Comparison of ENCODE assay signal across 23 cellular contexts in genomic region chr13:111359237-111359915, GRCh38. TPM values are rescaled to one million over a fixed set of nuclear protein-coding genes. Genes with fewer than 3 reads are reported as not detected.
DNase-seq lines count a peak whose midpoint lies in the region; TF ChIP-seq lines count a peak whose summit lies in the region.
"Had no signal": no experiment of that assay in that cellular context is flagged by ENCODE, and none has a peak within 500 bp of the region (broad histone marks: within the 10 kb centered on the region; RNA-seq: fewer than 3 reads in every experiment).

No MANE protein-coding gene starts in this region.

- H3K27ac ChIP-seq in WERI-Rb-1, result no peak overlapping the region
- no peak overlapping the region for H3K27ac ChIP-seq in uterus
- H3K27ac ChIP-seq: ascending aorta, colonic mucosa, thyroid gland had no signal

- H3K27me3 Mint-ChIP-seq in osteocyte (ENCODE audit: unreplicated experiment), result peaks cover 49% of the 10 kb centered on the region

- DNase-seq in ELF-1 (ENCODE audit: low read depth, low spot score), result peak; percentile 49
- DNase-seq in M059J (ENCODE audit: low read depth), result peak; percentile 15
- peak; percentile 10 for DNase-seq in fibroblast of peridontal ligament (ENCODE audit: extremely low read depth)
- peak; percentile 62 for DNase-seq in osteocyte (ENCODE audit: extremely low spot score, unreplicated experiment)
- no peak for DNase-seq in WERI-Rb-1
- no peak for DNase-seq in uterus
- DNase-seq in NCI-H82 treated with DMSO at 0.1 percent for 48 hours (lab: John Stamatoyannopoulos, UW; ENCODE audit: unreplicated experiment), result no peak
- no peak for DNase-seq in NCI-H1694 (lab: John Stamatoyannopoulos, UW)
- DNase-seq: activated CD4-positive, alpha-beta T cell treated with anti-CD3 and anti-CD28 coated beads for 1 hour; activated naive CD4-positive, alpha-beta T cell treated with Interleukin-2 at 50 U/mL for 16 hours; colonic mucosa; GOT3; mammary epithelial cell; naive thymus-derived CD4-positive, alpha-beta T cell; NCI-H1930; NCI-H524 treated with DMSO at 0.1 percent for 48 hours; posterior cingulate gyrus; SHP77 treated with DMSO at 0.1 percent for 48 hours; small intestine; thyroid gland had no signal

- no peak for TF ChIP-seq POLR2A in uterus (IDR thresholded peaks at IDR 0.05)

- H3K4me1 ChIP-seq in uterus, result no peaks in the 10 kb centered on the region
- H3K4me1 ChIP-seq: ascending aorta, colonic mucosa, thyroid gland had no signal

- no peak overlapping the region for H3K27ac Mint-ChIP-seq in osteocyte (ENCODE audit: unreplicated experiment)
- H3K27ac Mint-ChIP-seq: B cell; naive thymus-derived CD4-positive, alpha-beta T cell had no signal

- H3K9me3 Mint-ChIP-seq in osteocyte (ENCODE audit: unreplicated experiment), result no peaks in the 10 kb centered on the region
- H3K9me3 Mint-ChIP-seq: naive thymus-derived CD4-positive, alpha-beta T cell had no signal

- intact Hi-C loops in uterus (cut with DNase I; ENCODE audit: low total_unique reads), result no loop called here

- H3K27me3 ChIP-seq in WERI-Rb-1 (ENCODE audit: insufficient read depth, low read depth, severe bottlenecking) (peaks cover 97% of the 10 kb centered on the region), uterus (no peaks in the 10 kb centered on the region)
- H3K27me3 ChIP-seq: ascending aorta, colonic mucosa, thyroid gland had no signal

- H3K36me3 ChIP-seq in WERI-Rb-1, result no peaks in the 10 kb centered on the region
- no peaks in the 10 kb centered on the region for H3K36me3 ChIP-seq in uterus
- H3K36me3 ChIP-seq: ascending aorta, colonic mucosa, thyroid gland had no signal

- no peaks in the 10 kb centered on the region for H3K4me1 Mint-ChIP-seq in osteocyte (ENCODE audit: unreplicated experiment)
- H3K4me1 Mint-ChIP-seq: B cell had no signal

- peaks cover 5% of the 10 kb centered on the region for H3K36me3 Mint-ChIP-seq in osteocyte (ENCODE audit: unreplicated experiment)
- H3K36me3 Mint-ChIP-seq: naive thymus-derived CD4-positive, alpha-beta T cell had no signal

- no peak overlapping the region for H3K4me3 ChIP-seq in WERI-Rb-1 (ENCODE audit: low read depth, low read length)
- H3K4me3 ChIP-seq in uterus, result no peak overlapping the region
- H3K4me3 ChIP-seq: ascending aorta, colonic mucosa, thyroid gland had no signal

- H3K9me3 ChIP-seq in WERI-Rb-1 (ENCODE audit: severe bottlenecking), result no peaks in the 10 kb centered on the region
- H3K9me3 ChIP-seq in uterus, result no peaks in the 10 kb centered on the region
- H3K9me3 ChIP-seq: ascending aorta, colonic mucosa, thyroid gland had no signal

- no peak for TF ChIP-seq CTCF in osteocyte (IDR thresholded peaks at IDR 0.05)
- no peak for TF ChIP-seq CTCF in WERI-Rb-1 (IDR thresholded peaks at IDR 0.05; ENCODE audit: low read depth, low read length)
- TF ChIP-seq CTCF in uterus (IDR thresholded peaks at IDR 0.05), result no peak

- no peak overlapping the region for H3K4me3 Mint-ChIP-seq in osteocyte (ENCODE audit: unreplicated experiment)
- H3K4me3 Mint-ChIP-seq: B cell; naive thymus-derived CD4-positive, alpha-beta T cell had no signal

RNA-seq across cellular contexts. Expression of gene TEX29, which starts 38.9 kb away (rescaled TPM):
- not detected in 2 replicates for total RNA-seq in M059J (2014; rRNA removed; shearing (Covaris generic))
- 1.9 TPM in 1 of 2 replicates, not detected in the other for total RNA-seq in osteocyte
- total RNA-seq in uterus, result under 1 TPM in 1 of 4 donors, not detected in 3; 0.91 TPM
- total RNA-seq: ascending aorta, endothelial cell of umbilical vein, mammary epithelial cell, thyroid gland had no signal

Comparison
In these comparisons a context has a peak if more than half of its experiments do, and no peak if none do; other contexts are left out.
1. DNase-seq: peak in ELF-1 (single experiment), M059J (single experiment), fibroblast of peridontal ligament (single experiment) and osteocyte (single experiment); none in WERI-Rb-1 (single experiment), uterus (0 of 2), NCI-H82 treated with DMSO at 0.1 percent for 48 hours (single experiment) and NCI-H1694 (single experiment).